Comparison of ENCODE assay signal across 8 cellular contexts in genomic region chr6:33297406-33297955, GRCh38. TPM values are rescaled to one million over a fixed set of nuclear protein-coding genes. Genes with fewer than 3 reads are reported as not detected.
A peak's percentile ranks its signal among the peaks of the same experiment; 100 is the strongest.
DNase-seq lines count a peak whose midpoint lies in the region; FAIRE-seq and TF ChIP-seq lines count a peak whose summit lies in the region.

No MANE protein-coding gene starts in this region.

- FAIRE-seq in GM12892 (lab: Jason Lieb, UNC) = no peak

- H3K9ac ChIP-seq in duodenal mucosa (ENCODE audit: low read depth in 1 of 2, low read length in 2 of 2) (peak overlapping the region; percentile 44 to 92), mucosa of stomach (ENCODE audit: low read length) (peak overlapping the region; percentile 65)

- H3K9me3 ChIP-seq in duodenal mucosa (ENCODE audit: control insufficient read depth in 1 of 2, low read length in 2 of 2) (no peaks in the 10 kb centered on the region), mucosa of stomach (ENCODE audit: control insufficient read depth, low read length) (no peaks in the 10 kb centered on the region)

- H3K4me3 ChIP-seq in duodenal mucosa (ENCODE audit: low read depth in 1 of 2, low read length in 2 of 2) = peak overlapping the region; percentile 67 to 71
- no peak overlapping the region for H3K4me3 ChIP-seq in mucosa of stomach (ENCODE audit: low read length)

- H3K4me1 ChIP-seq in duodenal mucosa (ENCODE audit: control insufficient read depth in 1 of 2, insufficient read depth in 2 of 2, low read length in 2 of 2) (peaks cover 6 to 20% of the 10 kb centered on the region in 2 donors), mucosa of stomach (ENCODE audit: control insufficient read depth, insufficient read depth, low read length) (peaks cover 8% of the 10 kb centered on the region)

- no peak for TF ChIP-seq POLR2A in GM12892 (IDR thresholded peaks at IDR 0.05; ENCODE audit: low read depth, low read length)

- peaks cover 4 to 29% of the 10 kb centered on the region in 2 donors for H3K36me3 ChIP-seq in duodenal mucosa (ENCODE audit: control insufficient read depth in 1 of 2, insufficient read depth in 2 of 2, low read length in 2 of 2)
- peaks cover 7% of the 10 kb centered on the region for H3K36me3 ChIP-seq in mucosa of stomach (ENCODE audit: control insufficient read depth, insufficient read depth, low read length)

- peak overlapping the region; percentile 40 for H3K27ac ChIP-seq in duodenal mucosa (ENCODE audit: low read depth, low read length)

- H3K27me3 ChIP-seq in duodenal mucosa (ENCODE audit: control insufficient read depth in 1 of 2, insufficient read depth in 2 of 2, low read length in 2 of 2) (no peaks in the 10 kb centered on the region), mucosa of stomach (ENCODE audit: control insufficient read depth, insufficient read depth, low read length) (no peaks in the 10 kb centered on the region)

- DNase-seq in GM12892 (ENCODE audit: insufficient read length) (peak; percentile 57), NOMO-1 (lab: John Stamatoyannopoulos, UW; ENCODE audit: unreplicated experiment in 2 of 2) (peak; percentile 36 to 57), GOT3 (lab: John Stamatoyannopoulos, UW) (no peak), NCI-H524 treated with DMSO at 0.1 percent for 48 hours (lab: John Stamatoyannopoulos, UW) (no peak)
- DNase-seq in stimulated activated CD4-positive, alpha-beta T cell treated with anti-CD3 and anti-CD28 coated beads, Interleukin-12 subunit alpha, Interleukin-12 subunit beta, amount 100 ng/mL, for 4 hours = no peak
- DNase-seq in stimulated activated naive CD4-positive, alpha-beta T cell treated with Interleukin-2 at 50 U/mL for 16 hours (lab: John Stamatoyannopoulos, UW) = no peak

RNA-seq across cellular contexts. Expression of gene RGL2, which starts 1.3 kb away (rescaled TPM):
- 11.8 TPM for polyA plus RNA-seq in GM12892 (2012; ENCODE audit: missing spikeins)

RNA-seq across cellular contexts. Expression of gene PFDN6, which starts 8.1 kb away (rescaled TPM):
- polyA plus RNA-seq in GM12892 (2012; ENCODE audit: missing spikeins) = 203 TPM

RNA-seq across cellular contexts. Expression of gene WDR46, which starts 8.4 kb away (rescaled TPM):
- 41.6 TPM for polyA plus RNA-seq in GM12892 (2012; ENCODE audit: missing spikeins)

RNA-seq across cellular contexts. Expression of gene TAPBP, which starts 16.4 kb away (rescaled TPM):
- 51.3 TPM for polyA plus RNA-seq in GM12892 (2012; ENCODE audit: missing spikeins)

RNA-seq across cellular contexts. Expression of gene ZBTB22, which starts 20.1 kb away (rescaled TPM):
- polyA plus RNA-seq in GM12892 (2012; ENCODE audit: missing spikeins) = 6.0 TPM

Comparison
In these comparisons a context has a peak if more than half of its experiments do, and no peak if none do; other contexts are left out.
1. DNase-seq: peak in GM12892 (single experiment) and NOMO-1 (2 of 2); none in stimulated activated CD4-positive, alpha-beta T cell treated with anti-CD3 and anti-CD28 coated beads, Interleukin-12 subunit alpha, Interleukin-12 subunit beta, amount 100 ng/mL, for 4 hours (single experiment), GOT3 (single experiment), NCI-H524 treated with DMSO at 0.1 percent for 48 hours (single experiment) and stimulated activated naive CD4-positive, alpha-beta T cell treated with Interleukin-2 at 50 U/mL for 16 hours (single experiment).